Comparison of ENCODE assay signal across 1 cellular context in the genomic region with DNA sequence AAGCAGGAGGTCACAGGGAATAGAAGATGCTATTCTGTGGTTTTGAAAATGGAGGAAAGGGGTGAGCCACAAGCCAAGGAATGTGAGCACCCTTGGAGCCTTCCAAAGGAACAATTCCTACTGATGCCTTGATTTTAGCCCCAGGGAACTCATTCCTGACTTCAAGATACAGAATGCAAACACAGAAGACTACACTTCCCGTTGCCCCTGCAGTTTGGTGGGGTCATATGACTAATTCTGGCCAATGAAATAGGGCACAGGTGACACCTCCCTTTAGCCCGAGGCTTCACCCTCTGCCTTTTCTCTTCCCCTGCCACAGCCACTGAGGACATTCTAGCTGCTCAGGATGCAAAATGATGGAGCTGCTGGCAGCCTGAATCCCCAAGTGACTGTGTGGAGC.
TF ChIP-seq lines count a peak whose summit lies in the region.

No MANE protein-coding gene starts in this region.

TF ChIP-seq in SK-N-SH treated with all-trans-retinoic acid at 6 μM for 48 hours, 23 proteins besides CTCF, POLR2A, EP300 and RAD21 (continued from another document):
- TF ChIP-seq, protein P1, sequence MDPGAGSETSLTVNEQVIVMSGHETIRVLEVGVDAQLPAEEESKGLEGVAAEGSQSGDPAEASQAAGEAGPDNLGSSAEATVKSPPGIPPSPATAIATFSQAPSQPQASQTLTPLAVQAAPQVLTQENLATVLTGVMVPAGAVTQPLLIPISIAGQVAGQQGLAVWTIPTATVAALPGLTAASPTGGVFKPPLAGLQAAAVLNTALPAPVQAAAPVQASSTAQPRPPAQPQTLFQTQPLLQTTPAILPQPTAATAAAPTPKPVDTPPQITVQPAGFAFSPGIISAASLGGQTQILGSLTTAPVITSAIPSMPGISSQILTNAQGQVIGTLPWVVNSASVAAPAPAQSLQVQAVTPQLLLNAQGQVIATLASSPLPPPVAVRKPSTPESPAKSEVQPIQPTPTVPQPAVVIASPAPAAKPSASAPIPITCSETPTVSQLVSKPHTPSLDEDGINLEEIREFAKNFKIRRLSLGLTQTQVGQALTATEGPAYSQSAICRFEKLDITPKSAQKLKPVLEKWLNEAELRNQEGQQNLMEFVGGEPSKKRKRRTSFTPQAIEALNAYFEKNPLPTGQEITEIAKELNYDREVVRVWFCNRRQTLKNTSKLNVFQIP (CRISPR knock-in tag; IDR thresholded peaks at IDR 0.05; ENCODE audit: borderline replicate concordance, low read depth): no peak
- no peak for TF ChIP-seq OSR1 (CRISPR knock-in tag; IDR thresholded peaks at IDR 0.05)
- TF ChIP-seq ZNF70 (CRISPR knock-in tag; IDR thresholded peaks at IDR 0.05): no peak
- no peak for TF ChIP-seq ZFP30 (CRISPR knock-in tag; IDR thresholded peaks at IDR 0.05)
- no peak for TF ChIP-seq ZNF8 (CRISPR knock-in tag; IDR thresholded peaks at IDR 0.05)
- TF ChIP-seq RARB (CRISPR knock-in tag; IDR thresholded peaks at IDR 0.05): no peak
- no peak for TF ChIP-seq ESRRG (CRISPR knock-in tag; IDR thresholded peaks at IDR 0.05)
- TF ChIP-seq GLIS3 (CRISPR knock-in tag; IDR thresholded peaks at IDR 0.05): no peak
- TF ChIP-seq BACH2 (CRISPR knock-in tag; IDR thresholded peaks at IDR 0.05; ENCODE audit: borderline replicate concordance): no peak
